32 cellular contexts compared by ENCODE assay signal in the genomic region with DNA sequence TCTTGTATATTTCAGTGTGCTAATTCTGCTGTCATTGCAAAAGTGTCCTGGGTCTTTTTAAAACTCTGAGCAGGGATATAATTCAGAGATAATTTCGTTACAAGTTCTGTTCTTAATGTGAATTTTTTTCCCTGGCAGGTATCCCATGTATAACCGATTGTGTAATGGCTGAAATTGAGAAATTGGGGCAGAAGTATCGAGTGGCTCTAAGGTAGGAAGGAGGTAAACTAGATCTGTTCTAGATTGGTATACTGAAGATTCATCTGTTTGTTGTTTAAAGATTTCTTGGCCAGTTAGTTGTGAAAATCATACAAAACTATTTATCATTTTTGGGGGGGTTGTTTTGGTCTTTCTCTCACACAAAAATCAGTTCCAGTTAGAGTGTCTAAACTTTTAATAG.
"Had no signal": no experiment of that assay in that cellular context is flagged by ENCODE, and none has a peak within 500 bp of the region (broad histone marks: within the 10 kb centered on the region; RNA-seq: fewer than 3 reads in every experiment).

No MANE protein-coding gene starts in this region.

- H3K27me3 ChIP-seq: adrenal gland, body of pancreas, brain microvascular endothelial cell, breast epithelium had no signal

- DNase-seq: activated B cell treated with CpG ODN at 0.5 μM for 24 hours; activated CD4-positive, alpha-beta memory T cell treated with anti-CD3 and anti-CD28 coated beads for 36 hours; activated CD4-positive, alpha-beta T cell treated with anti-CD3 and anti-CD28 coated beads for 4 hours; activated CD4-positive, alpha-beta T cell treated with anti-CD3 and anti-CD28 coated beads, Interleukin-2, amount 10 ng/mL, durations not matched to agents 24 days and 14 days; activated CD4-positive, alpha-beta T cell treated with anti-CD3 and anti-CD28 coated beads, Interleukin-2, amount 50 U/mL, for 1 hour; activated CD4-positive, alpha-beta T cell treated with anti-CD3 and anti-CD28 coated beads, Interleukin-2, amount 50 U/mL, for 4 hours; activated CD4-positive, CD25-positive, alpha-beta regulatory T cell treated with anti-CD3 and anti-CD28 coated beads, Interleukin-2, amount 50 U/mL, for 72 hours; activated CD8-positive, alpha-beta memory T cell treated with anti-CD3 and anti-CD28 coated beads, Interleukin-2, amount 50 U/mL, for 4 hours; activated CD8-positive, alpha-beta T cell treated with anti-CD3 and anti-CD28 coated beads for 36 hours; activated effector memory CD4-positive, alpha-beta T cell treated with anti-CD3 and anti-CD28 coated beads, Interleukin-2, amount 50 U/mL, for 16 hours; activated naive CD4-positive, alpha-beta T cell treated with anti-CD3 and anti-CD28 coated beads, Interleukin-2, amount 10 ng/mL, durations not matched to agents 7 days and 5 days; activated naive CD4-positive, alpha-beta T cell treated with Interleukin-2 at 50 U/mL for 16 hours; activated naive CD8-positive, alpha-beta T cell treated with anti-CD3 and anti-CD28 coated beads, Interleukin-2, amount 10 ng/mL, durations not matched to agents 7 days and 5 days; activated naive CD8-positive, alpha-beta T cell treated with anti-CD3 and anti-CD28 coated beads, Interleukin-2, amount 50 U/mL, for 24 hours; activated T-cell treated with anti-CD3 and anti-CD28 coated beads for 4 hours; activated T-cell treated with anti-CD3 and anti-CD28 coated beads, Interleukin-2, amount 50 U/mL, for 1 hour; activated T-cell treated with anti-CD3 and anti-CD28 coated beads, Interleukin-2, amount 50 U/mL, for 4 hours; activated T-cell treated with anti-CD3 and anti-CD28 coated beads, Interleukin-2, amount 50 U/mL, for 72 hours; adrenal gland; amniotic stem cell; aorta; body of pancreas; brain microvascular endothelial cell; central memory CD4-positive, alpha-beta T cell; T-helper 1 cell; T-helper 2 cell; T-helper 9 cell had no signal

- H3K4me3 ChIP-seq: adrenal gland, body of pancreas, breast epithelium had no signal

- ATAC-seq: activated CD8-positive, alpha-beta T cell treated with anti-CD3 and anti-CD28 coated beads for 36 hours; activated naive CD8-positive, alpha-beta T cell treated with anti-CD3 and anti-CD28 coated beads, Interleukin-2, amount 50 U/mL, for 24 hours; activated T-cell treated with anti-CD3 and anti-CD28 coated beads, Interleukin-2, amount 50 U/mL, for 4 hours; activated T-cell treated with anti-CD3 and anti-CD28 coated beads, Interleukin-2, amount 50 U/mL, for 72 hours; activated T-helper 17 cell treated with anti-CD3 and anti-CD28 coated beads, Interleukin-2, amount 50 U/mL, for 72 hours; body of pancreas had no signal

- H3K9me3 ChIP-seq: adrenal gland, body of pancreas, breast epithelium had no signal

- H3K36me3 ChIP-seq: breast epithelium had no signal

- H3K4me1 ChIP-seq: adrenal gland, body of pancreas, breast epithelium had no signal

- H3K27ac ChIP-seq: adrenal gland, body of pancreas, brain microvascular endothelial cell, breast epithelium, VCaP had no signal

- FAIRE-seq: astrocyte, TTC549 had no signal
